In the genomic region with DNA sequence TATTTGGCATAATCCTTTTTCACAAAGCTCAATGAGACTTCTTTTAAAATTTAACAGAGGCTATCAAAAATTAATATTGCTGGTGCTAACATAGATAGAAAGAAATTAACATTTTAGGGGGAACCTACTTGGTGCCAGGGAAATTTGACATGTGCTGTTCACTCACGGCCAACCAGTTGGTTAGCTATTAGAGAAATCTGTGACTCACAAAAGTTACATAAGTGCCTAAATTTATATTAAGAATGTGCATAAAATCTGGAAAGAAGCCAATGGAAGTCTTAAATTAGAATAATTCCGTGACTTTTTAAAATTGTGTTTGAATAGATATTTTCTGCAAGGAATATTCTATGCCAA, we compare ENCODE assay signal across 35 cellular contexts.
"Had no signal": no experiment of that assay in that cellular context is flagged by ENCODE, and none has a peak within 500 bp of the region (broad histone marks: within the 10 kb centered on the region; RNA-seq: fewer than 3 reads in every experiment).

No MANE protein-coding gene starts in this region.

- ATAC-seq: activated CD4-positive, alpha-beta T cell treated with anti-CD3 and anti-CD28 coated beads for 36 hours; activated CD4-positive, CD25-positive, alpha-beta regulatory T cell treated with anti-CD3 and anti-CD28 coated beads, Interleukin-2, amount 50 U/mL, for 24 hours; activated CD8-positive, alpha-beta memory T cell treated with anti-CD3 and anti-CD28 coated beads, Interleukin-2, amount 10 ng/mL, durations not matched to agents 7 days and 5 days; activated CD8-positive, alpha-beta T cell treated with anti-CD3 and anti-CD28 coated beads, Interleukin-2, amount 10 ng/mL, durations not matched to agents 7 days and 5 days; activated naive CD8-positive, alpha-beta T cell treated with anti-CD3 and anti-CD28 coated beads, Interleukin-2, amount 50 U/mL, for 24 hours had no signal

- H3K27ac Mint-ChIP-seq: activated B cell treated with CpG ODN at 0.5 μM for 24 hours; activated CD4-positive, alpha-beta memory T cell treated with anti-CD3 and anti-CD28 coated beads, Interleukin-2, amount 10 ng/mL, durations not matched to agents 7 days and 5 days; activated CD4-positive, alpha-beta T cell treated with anti-CD3 and anti-CD28 coated beads for 36 hours; activated CD4-positive, alpha-beta T cell treated with anti-CD3 and anti-CD28 coated beads, Interleukin-2, amount 10 ng/mL, durations not matched to agents 7 days and 5 days; activated CD8-positive, alpha-beta memory T cell treated with anti-CD3 and anti-CD28 coated beads, Interleukin-2, amount 10 ng/mL, durations not matched to agents 7 days and 5 days; activated CD8-positive, alpha-beta T cell treated with anti-CD3 and anti-CD28 coated beads, Interleukin-2, amount 10 ng/mL, durations not matched to agents 7 days and 5 days; activated naive CD4-positive, alpha-beta T cell treated with anti-CD3 and anti-CD28 coated beads, Interleukin-2, amount 10 ng/mL, durations not matched to agents 7 days and 5 days; activated naive CD4-positive, alpha-beta T cell treated with anti-CD3 and anti-CD28 coated beads, Interleukin-2, amount 50 U/mL, for 24 hours; activated naive CD8-positive, alpha-beta T cell; activated naive CD8-positive, alpha-beta T cell treated with anti-CD3 and anti-CD28 coated beads, Interleukin-2, amount 10 ng/mL, durations not matched to agents 7 days and 5 days; activated naive CD8-positive, alpha-beta T cell treated with anti-CD3 and anti-CD28 coated beads, Interleukin-2, amount 50 U/mL, for 24 hours; activated T-cell treated with anti-CD3 and anti-CD28 coated beads, Interleukin-2, amount 50 U/mL, for 24 hours; activated T-helper 2 cell treated with anti-CD3 and anti-CD28 coated beads, Interferon-gamma antibody, Interleukin-2, Interleukin-4, amounts not matched to agents 10 μg/mL and 5 μg/mL and 100 μg/mL, durations not matched to agents 14 hours and 24 hours and 36 hours; T-helper 1 cell treated with Interleukin-12 subunit alpha and Interleukin-12 subunit beta and Interleukin-4 antibody, amounts not matched to agents 30 μg/mL and 1 μg/mL, for 36 hours; T-helper 2 cell treated with Interferon-gamma antibody and Interleukin-4, amounts not matched to agents 5 μg/mL and 100 μg/mL, for 36 hours had no signal

- H3K27me3 Mint-ChIP-seq: activated B cell treated with CpG ODN at 0.5 μM for 24 hours; activated CD4-positive, alpha-beta memory T cell treated with anti-CD3 and anti-CD28 coated beads, Interleukin-2, amount 10 ng/mL, durations not matched to agents 7 days and 5 days; activated CD4-positive, alpha-beta T cell treated with anti-CD3 and anti-CD28 coated beads for 36 hours; activated CD4-positive, alpha-beta T cell treated with anti-CD3 and anti-CD28 coated beads, Interleukin-2, amount 10 ng/mL, durations not matched to agents 7 days and 5 days; activated CD8-positive, alpha-beta memory T cell treated with anti-CD3 and anti-CD28 coated beads, Interleukin-2, amount 10 ng/mL, durations not matched to agents 7 days and 5 days; activated naive CD4-positive, alpha-beta T cell treated with anti-CD3 and anti-CD28 coated beads, Interleukin-2, amount 10 ng/mL, durations not matched to agents 7 days and 5 days; activated naive CD4-positive, alpha-beta T cell treated with anti-CD3 and anti-CD28 coated beads, Interleukin-2, amount 50 U/mL, for 24 hours; activated naive CD8-positive, alpha-beta T cell; activated naive CD8-positive, alpha-beta T cell treated with anti-CD3 and anti-CD28 coated beads, Interleukin-2, amount 10 ng/mL, durations not matched to agents 7 days and 5 days; activated naive CD8-positive, alpha-beta T cell treated with anti-CD3 and anti-CD28 coated beads, Interleukin-2, amount 50 U/mL, for 24 hours; activated T-cell treated with anti-CD3 and anti-CD28 coated beads, Interleukin-2, amount 50 U/mL, for 24 hours had no signal

- H3K36me3 Mint-ChIP-seq: activated CD8-positive, alpha-beta memory T cell treated with anti-CD3 and anti-CD28 coated beads, Interleukin-2, amount 10 ng/mL, durations not matched to agents 7 days and 5 days; activated naive CD4-positive, alpha-beta T cell treated with anti-CD3 and anti-CD28 coated beads, Interleukin-2, amount 10 ng/mL, durations not matched to agents 7 days and 5 days; activated naive CD8-positive, alpha-beta T cell; activated naive CD8-positive, alpha-beta T cell treated with anti-CD3 and anti-CD28 coated beads, Interleukin-2, amount 10 ng/mL, durations not matched to agents 7 days and 5 days had no signal

- H3K4me1 Mint-ChIP-seq: activated B cell treated with CpG ODN at 0.5 μM for 24 hours; activated CD4-positive, alpha-beta memory T cell treated with anti-CD3 and anti-CD28 coated beads, Interleukin-2, amount 10 ng/mL, durations not matched to agents 7 days and 5 days; activated CD4-positive, alpha-beta T cell treated with anti-CD3 and anti-CD28 coated beads for 36 hours; activated CD4-positive, alpha-beta T cell treated with anti-CD3 and anti-CD28 coated beads, Interleukin-2, amount 10 ng/mL, durations not matched to agents 7 days and 5 days; activated CD8-positive, alpha-beta memory T cell treated with anti-CD3 and anti-CD28 coated beads, Interleukin-2, amount 10 ng/mL, durations not matched to agents 7 days and 5 days; activated naive CD4-positive, alpha-beta T cell treated with anti-CD3 and anti-CD28 coated beads, Interleukin-2, amount 10 ng/mL, durations not matched to agents 7 days and 5 days; activated naive CD4-positive, alpha-beta T cell treated with anti-CD3 and anti-CD28 coated beads, Interleukin-2, amount 50 U/mL, for 24 hours; activated naive CD8-positive, alpha-beta T cell treated with anti-CD3 and anti-CD28 coated beads, Interleukin-2, amount 10 ng/mL, durations not matched to agents 7 days and 5 days; activated naive CD8-positive, alpha-beta T cell treated with anti-CD3 and anti-CD28 coated beads, Interleukin-2, amount 50 U/mL, for 24 hours had no signal

- H3K4me1 ChIP-seq: ascending aorta, breast epithelium had no signal

- H3K4me3 Mint-ChIP-seq: activated B cell treated with CpG ODN at 0.5 μM for 24 hours; activated CD4-positive, alpha-beta memory T cell treated with anti-CD3 and anti-CD28 coated beads, Interleukin-2, amount 10 ng/mL, durations not matched to agents 7 days and 5 days; activated CD4-positive, alpha-beta T cell treated with anti-CD3 and anti-CD28 coated beads for 36 hours; activated CD4-positive, alpha-beta T cell treated with anti-CD3 and anti-CD28 coated beads, Interleukin-2, amount 10 ng/mL, durations not matched to agents 7 days and 5 days; activated CD8-positive, alpha-beta memory T cell treated with anti-CD3 and anti-CD28 coated beads, Interleukin-2, amount 10 ng/mL, durations not matched to agents 7 days and 5 days; activated CD8-positive, alpha-beta T cell treated with anti-CD3 and anti-CD28 coated beads, Interleukin-2, amount 10 ng/mL, durations not matched to agents 7 days and 5 days; activated naive CD4-positive, alpha-beta T cell treated with anti-CD3 and anti-CD28 coated beads, Interleukin-2, amount 10 ng/mL, durations not matched to agents 7 days and 5 days; activated naive CD4-positive, alpha-beta T cell treated with anti-CD3 and anti-CD28 coated beads, Interleukin-2, amount 50 U/mL, for 24 hours; activated naive CD8-positive, alpha-beta T cell; activated naive CD8-positive, alpha-beta T cell treated with anti-CD3 and anti-CD28 coated beads, Interleukin-2, amount 10 ng/mL, durations not matched to agents 7 days and 5 days; activated naive CD8-positive, alpha-beta T cell treated with anti-CD3 and anti-CD28 coated beads, Interleukin-2, amount 50 U/mL, for 24 hours; activated T-cell treated with anti-CD3 and anti-CD28 coated beads, Interleukin-2, amount 50 U/mL, for 24 hours; T-helper 1 cell treated with Interleukin-12 subunit alpha and Interleukin-12 subunit beta and Interleukin-4 antibody, amounts not matched to agents 30 μg/mL and 1 μg/mL, for 36 hours; T-helper 2 cell treated with Interferon-gamma antibody and Interleukin-4, amounts not matched to agents 5 μg/mL and 100 μg/mL, for 36 hours had no signal

- H3K4me3 ChIP-seq: ascending aorta, breast epithelium had no signal

- DNase-seq: activated B cell treated with CpG ODN at 0.5 μM for 24 hours; activated CD4-positive, alpha-beta memory T cell treated with anti-CD3 and anti-CD28 coated beads, Interleukin-2, amount 10 ng/mL, durations not matched to agents 7 days and 5 days; activated CD4-positive, alpha-beta T cell treated with anti-CD3 and anti-CD28 coated beads for 1 hour; activated CD4-positive, alpha-beta T cell treated with anti-CD3 and anti-CD28 coated beads for 36 hours; activated CD4-positive, alpha-beta T cell treated with anti-CD3 and anti-CD28 coated beads for 48 hours; activated CD4-positive, alpha-beta T cell treated with anti-CD3 and anti-CD28 coated beads, Interleukin-2, amount 10 ng/mL, durations not matched to agents 7 days and 5 days; activated CD4-positive, alpha-beta T cell treated with anti-CD3 and anti-CD28 coated beads, Interleukin-2, amount 50 U/mL, for 48 hours; activated CD8-positive, alpha-beta memory T cell treated with anti-CD3 and anti-CD28 coated beads for 24 hours; activated CD8-positive, alpha-beta memory T cell treated with anti-CD3 and anti-CD28 coated beads, Interleukin-2, amount 10 ng/mL, durations not matched to agents 7 days and 5 days; activated CD8-positive, alpha-beta memory T cell treated with anti-CD3 and anti-CD28 coated beads, Interleukin-2, amount 50 U/mL, for 48 hours; activated CD8-positive, alpha-beta T cell treated with anti-CD3 and anti-CD28 coated beads, Interleukin-2, amount 10 ng/mL, durations not matched to agents 7 days and 5 days; activated effector memory CD4-positive, alpha-beta T cell treated with Interleukin-2 at 50 U/mL for 16 hours; activated gamma-delta T cell; activated naive CD4-positive, alpha-beta T cell treated with anti-CD3 and anti-CD28 coated beads, Interleukin-2, amount 10 ng/mL, durations not matched to agents 7 days and 5 days; activated naive CD4-positive, alpha-beta T cell treated with Interleukin-2 at 50 U/mL for 16 hours; activated naive CD8-positive, alpha-beta T cell treated with anti-CD3 and anti-CD28 coated beads, Interleukin-2, amount 10 ng/mL, durations not matched to agents 7 days and 5 days; activated naive CD8-positive, alpha-beta T cell treated with anti-CD3 and anti-CD28 coated beads, Interleukin-2, amount 50 U/mL, for 24 hours; activated T-cell treated with anti-CD3 and anti-CD28 coated beads, Interleukin-2, amount 50 U/mL, for 24 hours; activated T-cell treated with anti-CD3 and anti-CD28 coated beads, Interleukin-2, amount 50 U/mL, for 48 hours; amygdala; anterior cingulate cortex; brain microvascular endothelial cell; central memory CD4-positive, alpha-beta T cell; T-helper 1 cell; T-helper 2 cell; T-helper 9 cell had no signal

- H3K27ac ChIP-seq: ascending aorta, brain microvascular endothelial cell, breast epithelium, VCaP had no signal

- H3K36me3 ChIP-seq: ascending aorta, brain microvascular endothelial cell, breast epithelium had no signal

- H3K27me3 ChIP-seq: ascending aorta, brain microvascular endothelial cell, breast epithelium had no signal
